ENCODE assay signal across 8 cellular contexts in genomic region chr3:12868039-12869024, GRCh38. TPM values are rescaled to one million over a fixed set of nuclear protein-coding genes. Genes with fewer than 3 reads are reported as not detected.
DNase-seq lines count a peak whose midpoint lies in the region; ATAC-seq, FAIRE-seq and TF ChIP-seq lines count a peak whose summit lies in the region.

No MANE protein-coding gene starts in this region.

- no peaks in the 10 kb centered on the region for H3K4me1 ChIP-seq in endothelial cell of umbilical vein (ENCODE audit: control insufficient read depth, extremely low read depth, insufficient read depth, low read length)

- BruUV-seq in endothelial cell of umbilical vein (replicated peaks; lab: Mats Ljungman, UMichigan), result no TSS peak

- FAIRE-seq in endothelial cell of umbilical vein (lab: Jason Lieb, UNC), result peak; percentile 96

- no peaks in the 10 kb centered on the region for H3K36me3 ChIP-seq in endothelial cell of umbilical vein (ENCODE audit: control insufficient read depth in 2 of 2, extremely low read depth in 1 of 2, insufficient read depth in 2 of 2, low read length in 2 of 2)

- H3K9ac ChIP-seq in endothelial cell of umbilical vein (replicated peaks; ENCODE audit: extremely low read depth, insufficient read depth, low read length), result no peak overlapping the region

- CTCF ChIA-PET in endothelial cell of umbilical vein (lab: Charles Lee), result interaction anchor here (1.0 to 8.0 kb wide), 17 partner anchors 9 to 142 kb away, joined by 3 to 101 read pairs (median 5); partner anchors contain the start of gene RPL32

- H3K27me3 ChIP-seq in endothelial cell of umbilical vein (ENCODE audit: control insufficient read depth in 2 of 2, insufficient read depth in 2 of 2, low read length in 2 of 2), result no peaks in the 10 kb centered on the region

- H3K9me1 ChIP-seq in endothelial cell of umbilical vein (replicated peaks; ENCODE audit: control insufficient read depth, extremely low read depth, insufficient read depth, low read length), result no peaks in the 10 kb centered on the region

- H3K27ac ChIP-seq in endothelial cell of umbilical vein (ENCODE audit: insufficient read depth, low read depth, low read length), result no peak overlapping the region

- H2AFZ ChIP-seq in endothelial cell of umbilical vein (ENCODE audit: low read depth, low read length), result peak overlapping the region; percentile 59

- dilution Hi-C loops in endothelial cell of umbilical vein (cut with MboI; ENCODE audit: extremely low pct_ligation_motif_present, low sequenced_read_pairs), result no loop called here

- no peak overlapping the region for H3K4me2 ChIP-seq in endothelial cell of umbilical vein (ENCODE audit: insufficient read depth, low read length)

- H4K20me1 ChIP-seq in endothelial cell of umbilical vein (replicated peaks; ENCODE audit: control insufficient read depth, extremely low read depth, insufficient read depth, low read length), result no peaks in the 10 kb centered on the region

- TF ChIP-seq CTCF in endothelial cell of umbilical vein (IDR thresholded peaks at IDR 0.05; ENCODE audit: extremely low read depth in 1 of 2, insufficient read depth in 1 of 2, low read depth in 1 of 2, low read length in 2 of 2), result peak; percentile 72 to 90

- POLR2A ChIA-PET in endothelial cell of umbilical vein (lab: Charles Lee), result no interaction called here

- intact Hi-C loops in endothelial cell of umbilical vein (cut with micrococcal nuclease), result loop anchor here (1.0 kb wide), 3 partner anchors 24 to 127 kb away; no protein-coding TSS in a partner anchor

- ATAC-seq in GM19438 (IDR thresholded peaks at IDR 0.05; ENCODE audit: low read depth, unreplicated experiment), result peak; percentile 65

- peak overlapping the region in 1 of 3 experiments; percentile 4 for H3K4me3 ChIP-seq in endothelial cell of umbilical vein (replicated peaks in 1 of 3; ENCODE audit: insufficient read depth in 1 of 3, low read depth in 1 of 3, low read length in 3 of 3)

- no peaks in the 10 kb centered on the region for H3K79me2 ChIP-seq in endothelial cell of umbilical vein (ENCODE audit: control insufficient read depth, insufficient read depth, low read length)

- TF ChIP-seq POLR2A in endothelial cell of umbilical vein (IDR thresholded peaks at IDR 0.05; ENCODE audit: low read depth, low read length), result no peak

- no peaks in the 10 kb centered on the region for H3K9me3 ChIP-seq in endothelial cell of umbilical vein (replicated peaks; ENCODE audit: control insufficient read depth, insufficient read depth, low read length)

- peak; percentile 93 for DNase-seq in CD1c-positive myeloid dendritic cell (ENCODE audit: extremely low spot score)
- peak; percentile 48 for DNase-seq in HS-27A (ENCODE audit: low read depth)
- DNase-seq in NOMO-1 treated with DMSO at 0.1 percent for 48 hours (lab: John Stamatoyannopoulos, UW; ENCODE audit: unreplicated experiment), result peak; percentile 43
- DNase-seq in activated CD8-positive, alpha-beta memory T cell treated with anti-CD3 and anti-CD28 coated beads, Interleukin-2, amount 50 U/mL, for 24 hours (ENCODE audit: extremely low read depth), result peak; percentile 28
- peak; percentile 83 for DNase-seq in endothelial cell of umbilical vein (ENCODE audit: low read depth, low spot score)
- peak; percentile 86 for DNase-seq in midbrain (lab: John Stamatoyannopoulos, UW)
- peak; percentile 26 to 32 for DNase-seq in stimulated activated CD8-positive, alpha-beta memory T cell treated with anti-CD3 and anti-CD28 coated beads, Interleukin-4, amount 100 ng/mL, for 1 hour (ENCODE audit: low read depth in 2 of 2, low spot score in 1 of 2)

TF ChIP-seq in endothelial cell of umbilical vein, 7 proteins besides CTCF, POLR2A, EP300 and RAD21:
- TF ChIP-seq MAX (IDR thresholded peaks at IDR 0.05; ENCODE audit: insufficient read depth, insufficient read length) (no peak), POLR2AphosphoS5 (IDR thresholded peaks at IDR 0.05; ENCODE audit: insufficient read depth, low read depth, low read length) (no peak), MYC (IDR thresholded peaks at IDR 0.05; ENCODE audit: low read depth, low read length) (no peak), EZH2 (IDR thresholded peaks at IDR 0.05; ENCODE audit: borderline replicate concordance, low read depth, low read length, severe bottlenecking) (no peak), JUN (IDR thresholded peaks at IDR 0.05; ENCODE audit: borderline replicate concordance, insufficient read depth, insufficient read length, low read depth) (no peak), FOS (IDR thresholded peaks at IDR 0.05; ENCODE audit: borderline replicate concordance, insufficient read depth, low read length) (no peak), GATA2 (IDR thresholded peaks at IDR 0.05; ENCODE audit: insufficient read depth, insufficient read length, low read depth, low read length) (no peak)

RNA-seq across cellular contexts. Expression of gene RPL32, which starts 27.0 kb away (rescaled TPM):
- total RNA-seq in endothelial cell of umbilical vein, result 1,569 and 1,588 TPM in 2 replicates
- 1,075 and 1,147 TPM in 2 replicates for polyA plus RNA-seq in endothelial cell of umbilical vein
- 2,635 and 2,809 TPM in 2 replicates for polyA plus RNA-seq in endothelial cell of umbilical vein (2011; cell fraction: cytosol; rRNA removed)
- 625 and 809 TPM in 2 replicates for polyA plus RNA-seq in endothelial cell of umbilical vein (2011; cell fraction: nucleus; rRNA removed)
- 2,664 and 2,727 TPM in 2 replicates for polyA plus RNA-seq in endothelial cell of umbilical vein (2012)
- 900 and 946 TPM in 2 replicates for polyA minus RNA-seq in endothelial cell of umbilical vein
- 1,391 TPM for polyA minus RNA-seq in endothelial cell of umbilical vein (2011; cell fraction: cytosol; rRNA and poly(A)+ RNA removed)
- 141 and 162 TPM in 2 replicates for polyA minus RNA-seq in endothelial cell of umbilical vein (2011; cell fraction: nucleus; rRNA and poly(A)+ RNA removed)

Comparison
In these comparisons a context has a peak if more than half of its experiments do, and no peak if none do; other contexts are left out.
1. DNase-seq: peak in every context shown above with its lines; median percentile 93 in CD1c-positive myeloid dendritic cell; 86 in midbrain; 83 in endothelial cell of umbilical vein; 48 in HS-27A; 43 in NOMO-1 treated with DMSO at 0.1 percent for 48 hours; 29 in stimulated activated CD8-positive, alpha-beta memory T cell treated with anti-CD3 and anti-CD28 coated beads, Interleukin-4, amount 100 ng/mL, for 1 hour; 28 in activated CD8-positive, alpha-beta memory T cell treated with anti-CD3 and anti-CD28 coated beads, Interleukin-2, amount 50 U/mL, for 24 hours.